ENCODE assay signal across 1 cellular context in genomic region chr21:46668381-46668780, GRCh38.
TF ChIP-seq lines count a peak whose summit lies in the region.

No MANE protein-coding gene starts in this region.

TF ChIP-seq in K562, 482 proteins besides CTCF, POLR2A, EP300 and RAD21 (continued from another document):
- TF ChIP-seq MBD1 (CRISPR knock-in tag; IDR thresholded peaks at IDR 0.05) (no peak), MAFK (IDR thresholded peaks at IDR 0.05; ENCODE audit: low read length) (peak; percentile 25; the same call in 1 of the 2 replicates)
